Comparison of ENCODE assay signal across 16 cellular contexts in genomic region chr4:80926446-80926845, GRCh38.
DNase-seq lines count a peak whose midpoint lies in the region; ATAC-seq, FAIRE-seq and TF ChIP-seq lines count a peak whose summit lies in the region.
"Had no signal": no experiment of that assay in that cellular context is flagged by ENCODE, and none has a peak within 500 bp of the region (broad histone marks: within the 10 kb centered on the region; RNA-seq: fewer than 3 reads in every experiment).

No MANE protein-coding gene starts in this region.

- ATAC-seq in HG02870 (IDR thresholded peaks at IDR 0.05; ENCODE audit: unreplicated experiment) (peak; percentile 44), GM18520 (IDR thresholded peaks at IDR 0.05; ENCODE audit: unreplicated experiment) (no peak)
- ATAC-seq: left colon, right cardiac atrium had no signal

- DNase-seq in EH (ENCODE audit: low read depth), result peak; percentile 3
- peak; percentile 11 for DNase-seq in RCC 7860 (ENCODE audit: low spot score)
- peak; percentile 15 for DNase-seq in fibroblast of mammary gland (ENCODE audit: low read depth)
- DNase-seq in SHP77 (lab: John Stamatoyannopoulos, UW), result no peak
- DNase-seq in NCI-H82 (lab: John Stamatoyannopoulos, UW), result no peak
- DNase-seq in DMS153 (lab: John Stamatoyannopoulos, UW), result no peak
- DNase-seq: activated CD4-positive, alpha-beta T cell treated with anti-CD3 and anti-CD28 coated beads, Interleukin-2, amount 50 U/mL, for 48 hours; activated naive CD8-positive, alpha-beta T cell treated with anti-CD3 and anti-CD28 coated beads for 36 hours; activated T-cell treated with anti-CD3 and anti-CD28 coated beads, Interleukin-2, amount 50 U/mL, for 72 hours; AML-193; left colon; NCI-H526; right cardiac atrium had no signal

- no peak overlapping the region for H3K4me3 ChIP-seq in fibroblast of mammary gland (ENCODE audit: control insufficient read depth, low read depth, low read length)

- FAIRE-seq in RCC 7860 (lab: Jason Lieb, UNC), result no peak
- FAIRE-seq: D721Med had no signal

- no peak for TF ChIP-seq CTCF in fibroblast of mammary gland (conservative IDR thresholded peaks at IDR 0.05; ENCODE audit: control insufficient read depth, insufficient read depth, low read depth, low read length)

Comparison
In these comparisons a context has a peak if more than half of its experiments do, and no peak if none do; other contexts are left out.
1. DNase-seq: peak in EH (single experiment), RCC 7860 (single experiment) and fibroblast of mammary gland (single experiment); none in SHP77 (0 of 2), NCI-H82 (single experiment) and DMS153 (single experiment).